Comparison of ENCODE assay signal across 1 cellular context in the genomic region with DNA sequence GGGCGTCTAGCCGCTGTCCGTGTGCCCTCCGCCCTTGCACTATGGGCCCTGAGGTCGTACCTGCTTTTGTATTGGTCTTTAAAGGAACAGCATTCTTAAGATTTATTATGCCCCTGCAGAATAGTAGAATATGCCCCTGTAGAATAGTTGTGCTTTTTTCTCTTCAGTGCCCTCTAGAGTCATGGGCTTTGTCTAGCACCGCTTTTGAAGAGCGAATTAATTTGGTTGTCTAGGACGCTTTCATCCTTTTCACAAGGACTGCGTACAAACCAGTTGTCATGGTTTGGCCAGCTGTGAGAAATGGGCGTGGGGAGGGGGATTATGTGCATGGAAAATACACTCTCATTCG.
TF ChIP-seq lines count a peak whose summit lies in the region.

No MANE protein-coding gene starts in this region.

TF ChIP-seq in neural cell, 6 proteins besides CTCF, POLR2A, EP300 and RAD21:
- TF ChIP-seq REST (IDR thresholded peaks at IDR 0.05; ENCODE audit: borderline replicate concordance) (peak; percentile 72), POLR2AphosphoS5 (IDR thresholded peaks at IDR 0.05) (no peak), MXI1 (conservative IDR thresholded peaks at IDR 0.05; ENCODE audit: poor library complexity, severe bottlenecking) (peak; percentile 24), TAF1 (IDR thresholded peaks at IDR 0.05; ENCODE audit: low read depth) (no peak), SMC3 (conservative IDR thresholded peaks at IDR 0.05; ENCODE audit: poor library complexity) (peak; percentile 40), EZH2 (IDR thresholded peaks at IDR 0.05; ENCODE audit: borderline replicate concordance, insufficient read depth, low read length, poor library complexity, severe bottlenecking) (no peak)
